In genomic region chr10:125163312-125163711, GRCh38 we compare ENCODE assay signal across 5 cellular contexts. TPM values are rescaled to one million over a fixed set of nuclear protein-coding genes. Genes with fewer than 3 reads are reported as not detected.
A peak's percentile ranks its signal among the peaks of the same experiment; 100 is the strongest.
DNase-seq lines count a peak whose midpoint lies in the region; ATAC-seq and TF ChIP-seq lines count a peak whose summit lies in the region.
"Not testable (repeated sequence)": the region's sequence is repeated elsewhere in the genome, so short reads cannot be mapped to it uniquely, and the experiment has no call there.

No MANE protein-coding gene starts in this region.

- H3K4me2 ChIP-seq in PC-9 = peak overlapping the region; percentile 90

- not testable (repeated sequence) for DNase-seq in PC-9; central memory CD8-positive, alpha-beta T cell (ENCODE audit: low spot score in 2 of 2)
- DNase-seq in left lobe of liver (ENCODE audit: low spot score) = peak; percentile 10
- peak; percentile 41 for DNase-seq in mesenteric fat pad (ENCODE audit: low spot score)
- peak; percentile 35 for DNase-seq in sigmoid colon

- intact Hi-C loops in PC-9 (cut with micrococcal nuclease; ENCODE audit: unreplicated experiment) (loop anchor here (2.0 to 10.0 kb wide), 4 partner anchors 39 to 465 kb away; no protein-coding TSS in a partner anchor), sigmoid colon (cut with DNase I) (loop anchor here (10.0 kb wide), 1 partner anchor 181 kb away; no protein-coding TSS in a partner anchor)

- peak overlapping the region; percentile 95 for H3K27ac ChIP-seq in PC-9
- H3K27ac ChIP-seq in sigmoid colon = not testable (repeated sequence)

- peaks cover 18% of the 10 kb centered on the region for H3F3A ChIP-seq in PC-9 (ENCODE audit: insufficient read depth, low read depth)

- POLR2A ChIA-PET in PC-9 (lab: Charles Lee; ENCODE audit: unreplicated experiment) = not testable (repeated sequence)

- not testable (repeated sequence) for H3K4me1 Mint-ChIP-seq in central memory CD8-positive, alpha-beta T cell

- not testable (repeated sequence) for TF ChIP-seq EP300 in sigmoid colon (IDR thresholded peaks at IDR 0.05)

- H3K9me3 ChIP-seq in PC-9 (ENCODE audit: insufficient read depth, low read depth); sigmoid colon: not testable (repeated sequence)

- H3K79me2 ChIP-seq in PC-9 (ENCODE audit: low read depth) = not testable (repeated sequence)

- H3K4me3 ChIP-seq in PC-9, sigmoid colon: not testable (repeated sequence)

- H3K27me3 ChIP-seq in PC-9 (ENCODE audit: insufficient read depth, low read depth); sigmoid colon: not testable (repeated sequence)

- not testable (repeated sequence) for ATAC-seq in central memory CD8-positive, alpha-beta T cell (replicated peaks; ENCODE audit: extremely low read depth, poor library complexity, severe bottlenecking); left lobe of liver

- H3K4me3 Mint-ChIP-seq in central memory CD8-positive, alpha-beta T cell = peak overlapping the region; percentile 37

- peaks cover 26% of the 10 kb centered on the region for H3K27me3 Mint-ChIP-seq in central memory CD8-positive, alpha-beta T cell

- not testable (repeated sequence) for H2AFZ ChIP-seq in PC-9

- H3K4me1 ChIP-seq in PC-9 (replicated peaks; ENCODE audit: insufficient read depth) = not testable (repeated sequence)
- H3K4me1 ChIP-seq in sigmoid colon = peaks cover 0 to 15% (median 5%) of the 10 kb centered on the region in 4 donors

- not testable (repeated sequence) for TF ChIP-seq CTCF in PC-9 (conservative IDR thresholded peaks at IDR 0.05); sigmoid colon (IDR thresholded peaks at IDR 0.05)

- TF ChIP-seq POLR2A in sigmoid colon (IDR thresholded peaks at IDR 0.05) = not testable (repeated sequence)

- not testable (repeated sequence) for H3K36me3 Mint-ChIP-seq in central memory CD8-positive, alpha-beta T cell (ENCODE audit: insufficient read depth)

- H3K36me3 ChIP-seq in PC-9 (ENCODE audit: low read depth); sigmoid colon: not testable (repeated sequence)

- H3K9me3 Mint-ChIP-seq in central memory CD8-positive, alpha-beta T cell = not testable (repeated sequence)

- WGBS in sigmoid colon, 2 donors = 95 to 97% methylated on average over 19 of the region's 19 CpGs

- not testable (repeated sequence) for BruUV-seq in PC-9 (replicated peaks; lab: Mats Ljungman, UMichigan)

- CTCF ChIA-PET in PC-9 (lab: Charles Lee) = not testable (repeated sequence)

- H3K9me2 ChIP-seq in PC-9 (ENCODE audit: insufficient read depth) = not testable (repeated sequence)

- H4K20me1 ChIP-seq in PC-9 (ENCODE audit: insufficient read depth) = not testable (repeated sequence)

- not testable (repeated sequence) for H3K27ac Mint-ChIP-seq in central memory CD8-positive, alpha-beta T cell (ENCODE audit: low read depth)

RNA-seq across cellular contexts. Expression of gene CTBP2, which starts 2.9 kb away (rescaled TPM):
- total RNA-seq in PC-9 (2021) = 60.5 and 64.4 TPM in 2 replicates
- total RNA-seq in left lobe of liver = 5.8 TPM
- 56.5 TPM for total RNA-seq in mesenteric fat pad
- 10 to 100 TPM; 31.2 to 57.1 (median 47.5) TPM for total RNA-seq in sigmoid colon
- 10 to 100 TPM; 49.9 to 62.4 (median 52.0) TPM for polyA plus RNA-seq in sigmoid colon
